ENCODE assay signal across 12 cellular contexts in genomic region chr16:48538746-48539484, GRCh38.
DNase-seq lines count a peak whose midpoint lies in the region; ATAC-seq, FAIRE-seq and TF ChIP-seq lines count a peak whose summit lies in the region.
"Had no signal": no experiment of that assay in that cellular context is flagged by ENCODE, and none has a peak within 500 bp of the region (broad histone marks: within the 10 kb centered on the region; RNA-seq: fewer than 3 reads in every experiment).

No MANE protein-coding gene starts in this region.

- peak in 10 of 12 donors; percentile 31 to 52 (median 39) for TF ChIP-seq CTCF in heart left ventricle (IDR thresholded peaks at IDR 0.05)
- TF ChIP-seq CTCF in astrocyte (IDR thresholded peaks at IDR 0.05; ENCODE audit: insufficient read depth, low read depth, low read length), result peak; percentile 16
- TF ChIP-seq CTCF in upper lobe of left lung (IDR thresholded peaks at IDR 0.05), result peak in 3 of 6 experiments; percentile 20 to 28 (median 26)

- H4K20me1 ChIP-seq in astrocyte (ENCODE audit: insufficient read depth, low read length), result peaks cover 13% of the 10 kb centered on the region

- peak overlapping the region in 8 of 12 donors; percentile 20 to 89 (median 66) for H3K27ac ChIP-seq in heart left ventricle
- no peak overlapping the region for H3K27ac ChIP-seq in astrocyte (ENCODE audit: low read depth, low read length)
- peak overlapping the region; percentile 66 to 85 (median 81) for H3K27ac ChIP-seq in upper lobe of left lung

- H3K27ac Mint-ChIP-seq in astrocyte (ENCODE audit: unreplicated experiment), result peak overlapping the region; percentile 36

- no peaks in the 10 kb centered on the region for H3K27me3 Mint-ChIP-seq in astrocyte (ENCODE audit: low read depth, unreplicated experiment)

- H3K4me3 Mint-ChIP-seq in astrocyte (ENCODE audit: unreplicated experiment), result no peak overlapping the region

- TF ChIP-seq POLR2A in heart left ventricle (IDR thresholded peaks at IDR 0.05), result no peak
- no peak for TF ChIP-seq POLR2A in upper lobe of left lung (IDR thresholded peaks at IDR 0.05)

- 74 to 80% (median 75%) methylated on average over 15 of the region's 15 CpGs for WGBS in heart left ventricle, 4 donors
- 79 to 82% methylated on average over 13 to 15 of the region's 15 CpGs for WGBS in upper lobe of left lung, 2 donors

- H2AFZ ChIP-seq in astrocyte (ENCODE audit: low read depth, low read length), result no peak overlapping the region

- H3K36me3 Mint-ChIP-seq in astrocyte (ENCODE audit: low read depth, unreplicated experiment), result peaks cover 12% of the 10 kb centered on the region

- H3K4me2 ChIP-seq in astrocyte (ENCODE audit: low read length), result no peak overlapping the region

- TF ChIP-seq EP300 in upper lobe of left lung (IDR thresholded peaks at IDR 0.05), result no peak

- DNase-seq in heart left ventricle, result no peak
- DNase-seq in Right ventricle myocardium inferior (ENCODE audit: missing footprints), result no peak
- no peak for DNase-seq in astrocyte (ENCODE audit: low read depth)
- peak; percentile 45 for DNase-seq in left lobe of liver (ENCODE audit: low spot score)
- DNase-seq in upper lobe of left lung, result peak in 1 of 2 donors; percentile 55
- DNase-seq in NCI-H1436 (lab: John Stamatoyannopoulos, UW), result no peak
- no peak for DNase-seq in SIG-M5 treated with dmso at 0.1 percent for 504 hours (lab: John Stamatoyannopoulos, UW; ENCODE audit: unreplicated experiment)
- no peak for DNase-seq in NCI-H2029 (lab: John Stamatoyannopoulos, UW)
- DNase-seq: DMS79 treated with DMSO at 0.1 percent for 48 hours, PC-3 had no signal

- peaks cover 0 to 43% (median 30%) of the 10 kb centered on the region in 9 donors for H3K36me3 ChIP-seq in heart left ventricle
- peaks cover 6% of the 10 kb centered on the region for H3K36me3 ChIP-seq in astrocyte (ENCODE audit: insufficient read depth, low read length)
- peaks cover 0 to 39% (median 30%) of the 10 kb centered on the region in 4 donors for H3K36me3 ChIP-seq in upper lobe of left lung

- H3K9me3 Mint-ChIP-seq in astrocyte (ENCODE audit: unreplicated experiment), result no peaks in the 10 kb centered on the region

- no peak for ATAC-seq in heart left ventricle
- no peak for ATAC-seq in Right ventricle myocardium inferior
- peak; percentile 36 for ATAC-seq in left lobe of liver
- ATAC-seq in upper lobe of left lung (ENCODE audit: low FRiP score in 2 of 2), result no peak
- ATAC-seq: PC-3 had no signal

- H3K4me1 ChIP-seq in heart left ventricle (peaks cover 14 to 60% (median 39%) of the 10 kb centered on the region in 12 donors), astrocyte (ENCODE audit: insufficient read depth, low read length) (peaks cover 11% of the 10 kb centered on the region), upper lobe of left lung (peaks cover 45 to 61% (median 57%) of the 10 kb centered on the region in 4 donors)

- H3K9ac ChIP-seq in astrocyte (ENCODE audit: low read length), result no peak overlapping the region

- no peak overlapping the region for H3K4me3 ChIP-seq in heart left ventricle
- H3K4me3 ChIP-seq in astrocyte (ENCODE audit: insufficient read depth, low read depth, low read length), result no peak overlapping the region
- no peak overlapping the region for H3K4me3 ChIP-seq in upper lobe of left lung
- H3K4me3 ChIP-seq: thoracic aorta had no signal

- peaks cover 21% of the 10 kb centered on the region for H3K4me1 Mint-ChIP-seq in astrocyte (ENCODE audit: low read depth, unreplicated experiment)

- H3K27me3 ChIP-seq in heart left ventricle (no peaks in the 10 kb centered on the region), astrocyte (ENCODE audit: insufficient read depth, low read length) (no peaks in the 10 kb centered on the region), upper lobe of left lung (no peaks in the 10 kb centered on the region)

- no peak for FAIRE-seq in astrocyte (lab: Jason Lieb, UNC)
- FAIRE-seq: HTR-8/SVneo had no signal

- no peaks in the 10 kb centered on the region for H3K79me2 ChIP-seq in astrocyte (ENCODE audit: insufficient read depth, low read length)

- H3K9me3 ChIP-seq in heart left ventricle (no peaks in the 10 kb centered on the region), astrocyte (ENCODE audit: insufficient read depth, low read depth, low read length) (no peaks in the 10 kb centered on the region), upper lobe of left lung (no peaks in the 10 kb centered on the region)
- H3K9me3 ChIP-seq: thoracic aorta had no signal

- intact Hi-C loops in heart left ventricle (cut with DNase I), result loop anchor here in 9 of 10 donors (2.0 to 10.0 kb wide), 8 partner anchors 68 to 187 kb away; partner anchors contain the start of gene SIAH1 (in 2 of the 9)
- intact Hi-C loops in Right ventricle myocardium inferior (cut with DNase I), result loop anchor here (5.0 to 10.0 kb wide), 2 partner anchors 172 to 294 kb away; partner anchors contain the start of genes ABCC11 and LONP2
